ENCODE assay signal across 1 cellular context in the genomic region with DNA sequence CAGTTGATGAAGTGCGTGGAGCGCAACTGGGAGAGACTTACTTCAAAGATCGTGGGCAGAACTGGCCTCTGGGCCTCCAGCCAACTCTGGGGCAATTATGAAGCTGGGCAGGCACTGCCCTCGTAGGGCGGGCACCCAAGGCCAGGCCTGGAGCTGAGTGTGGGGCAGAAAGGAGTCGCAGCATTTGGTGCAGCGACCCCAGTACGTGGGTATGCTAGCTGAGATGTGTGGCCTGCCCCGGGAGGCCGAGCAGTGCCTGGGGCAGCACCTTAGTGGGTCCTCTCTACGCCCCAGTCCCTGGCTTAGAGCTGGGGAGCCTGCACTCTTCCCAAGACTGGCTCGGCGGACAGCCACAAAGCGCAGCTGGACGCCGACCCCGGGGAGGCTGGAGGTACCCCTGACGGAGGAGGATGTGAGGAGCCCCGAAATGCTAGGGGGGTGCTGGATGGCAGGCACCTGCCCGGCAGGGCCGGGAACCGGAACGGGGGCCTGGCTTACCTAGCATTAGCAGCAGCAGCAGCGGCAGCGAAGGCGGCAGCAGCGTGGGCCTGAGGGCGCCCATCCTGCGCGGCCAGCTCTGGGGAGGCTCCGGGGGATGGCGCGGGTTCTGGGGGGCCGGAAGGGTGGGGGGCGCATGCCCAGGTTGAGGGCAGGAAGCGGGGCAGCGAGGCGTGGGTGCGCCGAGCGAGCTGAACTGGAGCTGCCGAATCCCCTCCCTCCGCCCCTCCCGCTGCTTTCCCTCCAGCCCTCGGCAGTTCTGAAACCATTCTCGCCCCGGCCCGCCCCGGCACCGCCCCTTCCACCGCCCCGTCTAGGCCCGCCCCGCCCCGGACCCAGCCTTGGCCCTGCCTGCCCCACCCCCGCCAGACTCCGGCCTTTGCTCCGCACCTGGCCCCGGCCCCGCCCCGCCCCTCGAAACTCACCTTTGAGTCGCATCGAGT.
TF ChIP-seq lines count a peak whose summit lies in the region.

TSS of gene IGSF8 (minus strand) at position 709 of the 941 bp plus-strand sequence. CDS start at position 562, 147 bp downstream.

TF ChIP-seq in H1, 55 proteins besides CTCF, POLR2A, EP300 and RAD21:
- TF ChIP-seq SP4 (IDR thresholded peaks at IDR 0.05; ENCODE audit: low read length) = peak; percentile 98
- 0 out of 2 replicates have a peak, but pooled peaks have one; percentile 32 for TF ChIP-seq PHF8 (conservative IDR thresholded peaks at IDR 0.05; ENCODE audit: low read depth, low read length)
- TF ChIP-seq RBBP5 (IDR thresholded peaks at IDR 0.05; ENCODE audit: borderline replicate concordance, low read depth, low read length) = 0 out of 2 replicates have a peak, but pooled peaks have one; percentile 9
- TF ChIP-seq POLR2AphosphoS5 (IDR thresholded peaks at IDR 0.05; ENCODE audit: low read depth, low read length) = 0 out of 2 replicates have a peak, but pooled peaks have one; percentile 16
- peak; percentile 90 for TF ChIP-seq SP1 (IDR thresholded peaks at IDR 0.05; ENCODE audit: low read depth, low read length)
- TF ChIP-seq TEAD4 (IDR thresholded peaks at IDR 0.05; ENCODE audit: low read depth, low read length) = 0 out of 2 replicates have a peak, but pooled peaks have one; percentile 13
- TF ChIP-seq CBX5 (IDR thresholded peaks at IDR 0.05; ENCODE audit: low read depth, low read length) = no peak
- TF ChIP-seq CHD7 (IDR thresholded peaks at IDR 0.05; ENCODE audit: insufficient replicate concordance, low read length) = no peak
- TF ChIP-seq FOSL1 (IDR thresholded peaks at IDR 0.05; ENCODE audit: insufficient read depth, low read depth, low read length) = no peak
- TF ChIP-seq ASH2L (IDR thresholded peaks at IDR 0.05; ENCODE audit: low read length) = peak; percentile 35
TF ChIP-seq in H1: peak in this region for 7.
